ENCODE assay signal across 12 cellular contexts in the genomic region with DNA sequence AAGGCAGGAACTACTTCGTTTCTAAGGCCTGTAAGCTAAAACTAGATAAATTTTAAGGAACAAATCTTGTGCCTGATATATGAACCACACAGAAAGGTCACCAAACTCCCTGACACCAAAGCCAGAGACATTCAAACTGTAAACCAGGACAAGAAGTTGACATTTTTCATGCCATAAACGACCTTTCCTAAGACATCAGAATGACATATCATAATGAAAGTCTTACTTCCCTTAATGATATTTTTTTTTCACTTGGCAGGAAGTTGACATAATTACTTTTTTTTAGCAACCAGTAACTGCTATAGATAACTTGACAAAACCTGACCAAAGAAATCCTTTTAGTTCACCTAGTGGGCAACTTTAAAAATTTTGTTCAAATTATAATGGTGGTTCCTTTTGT.
DNase-seq lines count a peak whose midpoint lies in the region; ATAC-seq and TF ChIP-seq lines count a peak whose summit lies in the region.
"Had no signal": no experiment of that assay in that cellular context is flagged by ENCODE, and none has a peak within 500 bp of the region (broad histone marks: within the 10 kb centered on the region; RNA-seq: fewer than 3 reads in every experiment).

No MANE protein-coding gene starts in this region.

- no peak for TF ChIP-seq POLR2A in NB4 (IDR thresholded peaks at IDR 0.05; ENCODE audit: extremely low read depth, insufficient read length)

- TF ChIP-seq CTCF in GM12865 (IDR thresholded peaks at IDR 0.05; ENCODE audit: insufficient read depth, low read depth, low read length, missing control alignments) (no peak), NB4 (IDR thresholded peaks at IDR 0.05; ENCODE audit: low read depth, low read length) (no peak), right atrium auricular region (IDR thresholded peaks at IDR 0.05) (no peak)

- H3K27me3 ChIP-seq in right atrium auricular region, result no peaks in the 10 kb centered on the region

- no peaks in the 10 kb centered on the region for H3K36me3 ChIP-seq in right atrium auricular region

- no peak overlapping the region for H3K4me3 ChIP-seq in GM12865 (ENCODE audit: low read depth, low read length)
- H3K4me3 ChIP-seq in NB4 (ENCODE audit: low read depth, low read length), result no peak overlapping the region
- no peak overlapping the region for H3K4me3 ChIP-seq in right atrium auricular region

- H3K27ac ChIP-seq in right atrium auricular region, result no peak overlapping the region

- H3K4me1 ChIP-seq in right atrium auricular region, result no peaks in the 10 kb centered on the region

- DNase-seq in GM12865 (ENCODE audit: low read depth), result peak; percentile 18
- peak; percentile 8 for DNase-seq in NB4 (ENCODE audit: low read depth)
- DNase-seq in AG20443 (ENCODE audit: low spot score), result no peak
- no peak for DNase-seq in right atrium auricular region (ENCODE audit: low spot score)
- no peak for DNase-seq in NCI-H2196 treated with DMSO at 0.1 percent for 48 hours (lab: John Stamatoyannopoulos, UW; ENCODE audit: unreplicated experiment)
- DNase-seq in NCI-H128 (lab: John Stamatoyannopoulos, UW; ENCODE audit: unreplicated experiment), result no peak
- DNase-seq: activated CD4-positive, alpha-beta T cell treated with anti-CD3 and anti-CD28 coated beads for 36 hours; activated gamma-delta T cell treated with Interleukin-2 at 50 U/mL for 16 hours; cerebellar nuclear complex; NCI-H2227 treated with DMSO at 0.1 percent for 48 hours had no signal

- no peaks in the 10 kb centered on the region for H3K9me3 ChIP-seq in right atrium auricular region

- ATAC-seq in GM21360 (IDR thresholded peaks at IDR 0.05; ENCODE audit: unreplicated experiment), result peak; percentile 53
- peak; percentile 50 for ATAC-seq in HG03103 (IDR thresholded peaks at IDR 0.05; ENCODE audit: low read depth, unreplicated experiment)
- ATAC-seq: activated CD4-positive, alpha-beta T cell treated with anti-CD3 and anti-CD28 coated beads for 36 hours had no signal

Comparison
In these comparisons a context has a peak if more than half of its experiments do, and no peak if none do; other contexts are left out.
1. DNase-seq: peak in GM12865 (single experiment) and NB4 (single experiment); none in AG20443 (single experiment), right atrium auricular region (single experiment), NCI-H2196 treated with DMSO at 0.1 percent for 48 hours (single experiment) and NCI-H128 (single experiment).